In the genomic region with DNA sequence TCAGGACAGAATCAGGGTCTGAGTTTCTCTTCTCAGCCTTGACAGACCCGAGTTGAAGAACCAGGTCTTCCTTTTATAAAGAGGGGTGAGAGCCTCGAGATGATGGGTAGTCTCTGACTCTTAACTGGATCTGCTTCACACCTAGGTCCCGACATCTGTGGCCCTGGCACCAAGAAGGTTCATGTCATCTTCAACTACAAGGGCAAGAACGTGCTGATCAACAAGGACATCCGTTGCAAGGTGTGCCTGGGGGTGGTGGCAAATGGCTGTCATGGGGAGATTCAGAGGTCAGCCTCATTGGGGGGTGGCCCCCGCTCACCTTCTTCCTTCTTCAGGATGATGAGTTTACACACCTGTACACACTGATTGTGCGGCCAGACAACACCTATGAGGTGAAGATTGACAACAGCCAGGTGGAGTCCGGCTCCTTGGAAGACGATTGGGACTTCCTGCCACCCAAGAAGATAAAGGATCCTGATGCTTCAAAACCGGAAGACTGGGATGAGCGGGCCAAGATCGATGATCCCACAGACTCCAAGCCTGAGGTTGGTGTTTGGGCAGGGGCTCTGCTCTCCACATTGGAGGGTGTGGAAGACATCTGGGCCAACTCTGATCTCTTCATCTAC, we compare ENCODE assay signal across 1 cellular context.
TF ChIP-seq lines count a peak whose summit lies in the region.

No MANE protein-coding gene starts in this region.

TF ChIP-seq in K562, 482 proteins besides CTCF, POLR2A, EP300 and RAD21:
- TF ChIP-seq CBX8 (IDR thresholded peaks at IDR 0.05; ENCODE audit: borderline replicate concordance, extremely low read depth, low read depth, low read length, poor library complexity, severe bottlenecking) (no peak), POLR2B (IDR thresholded peaks at IDR 0.05; ENCODE audit: low read depth, partially characterized antibody) (no peak), ZNF263 (CRISPR knock-in tag; IDR thresholded peaks at IDR 0.05; ENCODE audit: borderline replicate concordance) (0 out of 2 replicates have a peak, but pooled peaks have one; percentile 6), KAT7 (CRISPR knock-in tag; IDR thresholded peaks at IDR 0.05; ENCODE audit: borderline replicate concordance) (peak; percentile 74), SAP30 (IDR thresholded peaks at IDR 0.05; ENCODE audit: borderline replicate concordance, insufficient read depth, low read depth, low read length, poor library complexity, severe bottlenecking) (peak; percentile 15), PHF20 (IDR thresholded peaks at IDR 0.05; ENCODE audit: partially characterized antibody) (no peak), FOXK1 (CRISPR knock-in tag; IDR thresholded peaks at IDR 0.05; ENCODE audit: borderline replicate concordance) (0 out of 2 replicates have a peak, but pooled peaks have one; percentile 37), LEF1 (IDR thresholded peaks at IDR 0.05) (no peak), POLR2AphosphoS2 (IDR thresholded peaks at IDR 0.05; ENCODE audit: low read length) (0 out of 2 replicates have a peak, but pooled peaks have one; percentile 3), LCOR (CRISPR knock-in tag; IDR thresholded peaks at IDR 0.05) (0 out of 2 replicates have a peak, but pooled peaks have one; percentile 27), NFIX (CRISPR knock-in tag; IDR thresholded peaks at IDR 0.05; ENCODE audit: low read depth) (no peak), POU5F1 (IDR thresholded peaks at IDR 0.05; ENCODE audit: borderline replicate concordance, low read depth, low read length, partially characterized antibody) (no peak), SIRT6 (IDR thresholded peaks at IDR 0.05; ENCODE audit: low read depth, low read length) (peak; percentile 48), TAF1 (IDR thresholded peaks at IDR 0.05; ENCODE audit: control insufficient read depth, extremely low read depth, insufficient read depth, low read length, severe bottlenecking) (no peak), DNMT1 (IDR thresholded peaks at IDR 0.05) (no peak), SMARCA4 (IDR thresholded peaks at IDR 0.05) (no peak)
- TF ChIP-seq, protein P1, sequence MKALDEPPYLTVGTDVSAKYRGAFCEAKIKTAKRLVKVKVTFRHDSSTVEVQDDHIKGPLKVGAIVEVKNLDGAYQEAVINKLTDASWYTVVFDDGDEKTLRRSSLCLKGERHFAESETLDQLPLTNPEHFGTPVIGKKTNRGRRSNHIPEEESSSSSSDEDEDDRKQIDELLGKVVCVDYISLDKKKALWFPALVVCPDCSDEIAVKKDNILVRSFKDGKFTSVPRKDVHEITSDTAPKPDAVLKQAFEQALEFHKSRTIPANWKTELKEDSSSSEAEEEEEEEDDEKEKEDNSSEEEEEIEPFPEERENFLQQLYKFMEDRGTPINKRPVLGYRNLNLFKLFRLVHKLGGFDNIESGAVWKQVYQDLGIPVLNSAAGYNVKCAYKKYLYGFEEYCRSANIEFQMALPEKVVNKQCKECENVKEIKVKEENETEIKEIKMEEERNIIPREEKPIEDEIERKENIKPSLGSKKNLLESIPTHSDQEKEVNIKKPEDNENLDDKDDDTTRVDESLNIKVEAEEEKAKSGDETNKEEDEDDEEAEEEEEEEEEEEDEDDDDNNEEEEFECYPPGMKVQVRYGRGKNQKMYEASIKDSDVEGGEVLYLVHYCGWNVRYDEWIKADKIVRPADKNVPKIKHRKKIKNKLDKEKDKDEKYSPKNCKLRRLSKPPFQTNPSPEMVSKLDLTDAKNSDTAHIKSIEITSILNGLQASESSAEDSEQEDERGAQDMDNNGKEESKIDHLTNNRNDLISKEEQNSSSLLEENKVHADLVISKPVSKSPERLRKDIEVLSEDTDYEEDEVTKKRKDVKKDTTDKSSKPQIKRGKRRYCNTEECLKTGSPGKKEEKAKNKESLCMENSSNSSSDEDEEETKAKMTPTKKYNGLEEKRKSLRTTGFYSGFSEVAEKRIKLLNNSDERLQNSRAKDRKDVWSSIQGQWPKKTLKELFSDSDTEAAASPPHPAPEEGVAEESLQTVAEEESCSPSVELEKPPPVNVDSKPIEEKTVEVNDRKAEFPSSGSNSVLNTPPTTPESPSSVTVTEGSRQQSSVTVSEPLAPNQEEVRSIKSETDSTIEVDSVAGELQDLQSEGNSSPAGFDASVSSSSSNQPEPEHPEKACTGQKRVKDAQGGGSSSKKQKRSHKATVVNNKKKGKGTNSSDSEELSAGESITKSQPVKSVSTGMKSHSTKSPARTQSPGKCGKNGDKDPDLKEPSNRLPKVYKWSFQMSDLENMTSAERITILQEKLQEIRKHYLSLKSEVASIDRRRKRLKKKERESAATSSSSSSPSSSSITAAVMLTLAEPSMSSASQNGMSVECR (CRISPR knock-in tag; IDR thresholded peaks at IDR 0.05): no peak
- TF ChIP-seq, protein P2, sequence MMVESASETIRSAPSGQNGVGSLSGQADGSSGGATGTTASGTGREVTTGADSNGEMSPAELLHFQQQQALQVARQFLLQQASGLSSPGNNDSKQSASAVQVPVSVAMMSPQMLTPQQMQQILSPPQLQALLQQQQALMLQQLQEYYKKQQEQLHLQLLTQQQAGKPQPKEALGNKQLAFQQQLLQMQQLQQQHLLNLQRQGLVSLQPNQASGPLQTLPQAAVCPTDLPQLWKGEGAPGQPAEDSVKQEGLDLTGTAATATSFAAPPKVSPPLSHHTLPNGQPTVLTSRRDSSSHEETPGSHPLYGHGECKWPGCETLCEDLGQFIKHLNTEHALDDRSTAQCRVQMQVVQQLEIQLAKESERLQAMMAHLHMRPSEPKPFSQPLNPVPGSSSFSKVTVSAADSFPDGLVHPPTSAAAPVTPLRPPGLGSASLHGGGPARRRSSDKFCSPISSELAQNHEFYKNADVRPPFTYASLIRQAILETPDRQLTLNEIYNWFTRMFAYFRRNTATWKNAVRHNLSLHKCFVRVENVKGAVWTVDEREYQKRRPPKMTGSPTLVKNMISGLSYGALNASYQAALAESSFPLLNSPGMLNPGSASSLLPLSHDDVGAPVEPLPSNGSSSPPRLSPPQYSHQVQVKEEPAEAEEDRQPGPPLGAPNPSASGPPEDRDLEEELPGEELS (CRISPR knock-in tag; IDR thresholded peaks at IDR 0.05; ENCODE audit: borderline replicate concordance): peak; percentile 62; the same call in 1 of the 2 replicates
- TF ChIP-seq, protein P3, sequence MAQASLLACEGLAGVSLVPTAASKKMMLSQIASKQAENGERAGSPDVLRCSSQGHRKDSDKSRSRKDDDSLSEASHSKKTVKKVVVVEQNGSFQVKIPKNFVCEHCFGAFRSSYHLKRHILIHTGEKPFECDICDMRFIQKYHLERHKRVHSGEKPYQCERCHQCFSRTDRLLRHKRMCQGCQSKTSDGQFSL (CRISPR knock-in tag; IDR thresholded peaks at IDR 0.05): no peak
- TF ChIP-seq, protein P3 (tag; IDR thresholded peaks at IDR 0.05): no peak
